In the genomic region with DNA sequence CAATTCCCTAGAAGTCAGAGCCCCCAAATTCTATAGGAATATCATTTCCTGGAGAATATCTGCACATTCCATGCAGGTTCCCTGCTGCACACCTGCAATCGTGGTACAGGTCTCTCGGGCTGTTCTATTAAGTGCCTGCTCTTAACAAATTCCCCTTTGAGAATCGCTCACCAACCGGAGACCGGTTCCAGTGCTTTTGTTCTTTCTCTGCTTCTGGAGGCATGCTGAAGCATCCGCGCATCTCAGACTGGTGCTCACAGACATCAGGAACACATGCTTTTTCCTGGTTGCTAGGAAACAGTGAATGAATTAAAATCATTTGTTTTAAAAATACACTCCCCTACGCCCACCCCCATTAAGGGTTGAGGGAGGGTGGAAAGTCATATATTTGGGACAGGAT, we compare ENCODE assay signal across 33 cellular contexts. TPM values are rescaled to one million over a fixed set of nuclear protein-coding genes. Genes with fewer than 3 reads are reported as not detected.
DNase-seq lines count a peak whose midpoint lies in the region; TF ChIP-seq lines count a peak whose summit lies in the region.
"Had no signal": no experiment of that assay in that cellular context is flagged by ENCODE, and none has a peak within 500 bp of the region (broad histone marks: within the 10 kb centered on the region; RNA-seq: fewer than 3 reads in every experiment).

C2orf80 (minus strand) TSS at position 249 of the 400 bp plus-strand sequence. CDS start 3,044 bp downstream, outside the sequence.

- H3K4me3 ChIP-seq in ectodermal cell (ENCODE audit: insufficient read depth, low read depth, low read length): no peak within 1 kb of the TSS
- H3K4me3 ChIP-seq: A549, lower lobe of right lung, smooth muscle cell had no signal

- no peak for TF ChIP-seq CTCF in nephron progenitor cell (IDR thresholded peaks at IDR 0.05)

- H3K27me3 Mint-ChIP-seq in nephron progenitor cell (ENCODE audit: low read depth, poor library complexity): peaks cover 6% of the 10 kb centered on the region
- H3K27me3 Mint-ChIP-seq: activated naive CD8-positive, alpha-beta T cell treated with anti-CD3 and anti-CD28 coated beads for 36 hours had no signal

- no peaks in the 10 kb centered on the region for H3K36me3 ChIP-seq in ectodermal cell (ENCODE audit: control insufficient read depth, insufficient read depth, low read length)
- H3K36me3 ChIP-seq: BE2C, lower lobe of right lung had no signal

- 42 to 64% methylated on average over 7 to 8 of the region's 8 CpGs for WGBS in ectodermal cell, 2 experiments

- H3K9me3 ChIP-seq in ectodermal cell (ENCODE audit: control insufficient read depth, low read length): no peaks in the 10 kb centered on the region
- H3K9me3 ChIP-seq: A549, BE2C, lower lobe of right lung had no signal

- DNase-seq in NCI-H748 (lab: John Stamatoyannopoulos, UW; ENCODE audit: unreplicated experiment): peak; percentile 69
- no peak for DNase-seq in NCI-H748 treated with DMSO at 0.1 percent for 48 hours (lab: John Stamatoyannopoulos, UW)
- DNase-seq in nephron progenitor cell: no peak
- no peak for DNase-seq in HuH-7.5 (ENCODE audit: low spot score)
- DNase-seq in cerebellar cortex (ENCODE audit: low spot score): no peak
- DNase-seq in activated naive CD4-positive, alpha-beta T cell treated with Interleukin-2 at 50 U/mL for 16 hours: no peak
- no peak for DNase-seq in dermis blood vessel endothelial cell
- DNase-seq: activated CD4-positive, alpha-beta memory T cell treated with anti-CD3 and anti-CD28 coated beads for 36 hours; activated CD4-positive, CD25-positive, alpha-beta regulatory T cell; activated naive CD8-positive, alpha-beta T cell treated with anti-CD3 and anti-CD28 coated beads for 36 hours; BE2C; cerebellar nuclear complex; DMS53; effector CD8-positive, alpha-beta T cell; erythroblast; GOT3; islet precursor cell; lower lobe of right lung; MV-4-11; NCI-H1930; NCI-H510A; NK-92 treated with Interleukin-12 subunit alpha and Interleukin-12 subunit beta, amount 100 ng/mL, for 24 hours; SHP77; stimulated activated CD4-positive, alpha-beta T cell treated with anti-CD3 and anti-CD28 coated beads, Interleukin-2, amount 100 ng/mL, for 24 hours; SW 1271 had no signal

- H3K9me3 Mint-ChIP-seq in nephron progenitor cell: no peaks in the 10 kb centered on the region
- H3K9me3 Mint-ChIP-seq: activated CD4-positive, alpha-beta memory T cell treated with anti-CD3 and anti-CD28 coated beads for 36 hours; activated naive CD8-positive, alpha-beta T cell treated with anti-CD3 and anti-CD28 coated beads for 36 hours had no signal

- no peaks in the 10 kb centered on the region for H3K36me3 Mint-ChIP-seq in nephron progenitor cell (ENCODE audit: low read depth)
- H3K36me3 Mint-ChIP-seq: activated CD4-positive, alpha-beta memory T cell treated with anti-CD3 and anti-CD28 coated beads for 36 hours; activated naive CD8-positive, alpha-beta T cell treated with anti-CD3 and anti-CD28 coated beads for 36 hours had no signal

- H3K27ac ChIP-seq in ectodermal cell (ENCODE audit: insufficient read depth, low read depth, low read length, poor library complexity, severe bottlenecking): peak within 1 kb of the TSS; percentile 91
- H3K27ac ChIP-seq: A549, lower lobe of right lung had no signal

- peaks cover 36% of the 10 kb centered on the region for H3K4me1 ChIP-seq in ectodermal cell (ENCODE audit: control insufficient read depth, insufficient read depth, low read length)
- H3K4me1 ChIP-seq: A549, BE2C, lower lobe of right lung had no signal

- peak within 1 kb of the TSS; percentile 73 for H3K27ac Mint-ChIP-seq in nephron progenitor cell
- H3K27ac Mint-ChIP-seq: activated CD4-positive, alpha-beta memory T cell treated with anti-CD3 and anti-CD28 coated beads for 36 hours; activated naive CD8-positive, alpha-beta T cell treated with anti-CD3 and anti-CD28 coated beads for 36 hours had no signal

- peaks cover 19% of the 10 kb centered on the region for H3K4me1 Mint-ChIP-seq in nephron progenitor cell

- H3K27me3 ChIP-seq in ectodermal cell (ENCODE audit: control insufficient read depth, insufficient read depth, low read length, poor library complexity, severe bottlenecking): no peaks in the 10 kb centered on the region
- H3K27me3 ChIP-seq: BE2C had no signal

- no peak within 1 kb of the TSS for H3K4me3 Mint-ChIP-seq in nephron progenitor cell
- H3K4me3 Mint-ChIP-seq: activated CD4-positive, alpha-beta memory T cell treated with anti-CD3 and anti-CD28 coated beads for 36 hours; activated naive CD8-positive, alpha-beta T cell treated with anti-CD3 and anti-CD28 coated beads for 36 hours had no signal

RNA-seq across cellular contexts. Expression of gene C2orf80, which starts in this region (rescaled TPM):
- 1.9 TPM for polyA plus RNA-seq in ectodermal cell (2013, experiment 1 of 4)
- 0.46 TPM for polyA plus RNA-seq in ectodermal cell (2013, experiment 2 of 4)
- 2.1 TPM for polyA plus RNA-seq in ectodermal cell (2013, experiment 3 of 4)
- 1.6 TPM for polyA plus RNA-seq in ectodermal cell (2013, experiment 4 of 4)
- not detected in 2 replicates for total RNA-seq in dermis blood vessel endothelial cell
- total RNA-seq: activated CD4-positive, alpha-beta memory T cell treated with anti-CD3 and anti-CD28 coated beads for 36 hours; activated naive CD8-positive, alpha-beta T cell treated with anti-CD3 and anti-CD28 coated beads for 36 hours; astrocyte; fibroblast of villous mesenchyme; lower lobe of right lung; omental fat pad; renal cortical epithelial cell; smooth muscle cell; ureter had no signal
- polyA plus RNA-seq: A549, smooth muscle cell had no signal
